In the genomic region with DNA sequence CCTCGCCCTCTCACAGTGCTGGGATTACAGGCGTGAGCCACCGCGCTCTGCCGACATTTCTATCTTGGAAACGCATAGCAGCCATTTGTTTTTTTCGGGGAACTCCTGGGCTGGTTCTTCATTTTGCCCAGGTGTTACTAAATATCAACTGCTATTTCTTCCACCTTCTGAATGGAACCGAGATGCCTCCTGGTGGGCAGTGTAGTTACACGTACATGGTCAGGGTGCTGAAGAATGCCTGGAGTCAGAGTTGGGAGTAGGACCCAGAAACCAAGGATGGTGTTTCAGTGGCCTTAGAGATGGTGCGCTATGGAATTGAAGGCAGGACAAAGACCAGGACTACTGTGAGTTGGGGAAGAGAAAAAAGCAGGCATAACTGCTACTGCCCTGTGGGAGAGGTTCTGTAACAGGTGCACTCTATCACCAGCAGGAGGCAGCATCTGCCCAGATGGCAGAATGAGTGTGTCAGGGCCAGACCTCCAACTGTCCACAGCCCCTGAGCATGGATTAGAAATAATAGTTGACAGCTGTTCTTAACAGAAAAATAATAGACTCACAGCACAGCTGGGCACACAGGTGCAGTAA, we compare ENCODE assay signal across 8 cellular contexts.
A peak's percentile ranks its signal among the peaks of the same experiment; 100 is the strongest.
DNase-seq lines count a peak whose midpoint lies in the region; ATAC-seq and TF ChIP-seq lines count a peak whose summit lies in the region.

No MANE protein-coding gene starts in this region.

- no peak overlapping the region for H3K9ac ChIP-seq in endodermal cell (ENCODE audit: extremely low read depth, low read length, poor library complexity, severe bottlenecking)

- TF ChIP-seq EP300 in sigmoid colon (IDR thresholded peaks at IDR 0.05): no peak

- peak; percentile 37 for TF ChIP-seq CTCF in left ventricle myocardium inferior (IDR thresholded peaks at IDR 0.05; ENCODE audit: borderline replicate concordance)
- peak; percentile 83 for TF ChIP-seq CTCF in endodermal cell (conservative IDR thresholded peaks at IDR 0.05)
- peak in 3 of 4 experiments; percentile 41 to 49 (median 44) for TF ChIP-seq CTCF in sigmoid colon (IDR thresholded peaks at IDR 0.05)

- intact Hi-C loops in left ventricle myocardium inferior (cut with micrococcal nuclease) (no loop called here), left cardiac atrium (cut with DNase I) (no loop called here), sigmoid colon (cut with DNase I) (loop anchor here (5.0 kb wide), 1 partner anchor 633 kb away; no protein-coding TSS in a partner anchor), Right ventricle myocardium inferior (cut with DNase I) (no loop called here)

- no peaks in the 10 kb centered on the region for H3K27me3 ChIP-seq in left ventricle myocardium inferior (ENCODE audit: low read depth)
- peaks cover 16% of the 10 kb centered on the region for H3K27me3 ChIP-seq in endodermal cell (ENCODE audit: control insufficient read depth, insufficient read depth, low read length, poor library complexity, severe bottlenecking)
- no peaks in the 10 kb centered on the region for H3K27me3 ChIP-seq in sigmoid colon

- H3K9me3 Mint-ChIP-seq in endodermal cell: peaks cover 60% of the 10 kb centered on the region

- H3K4me1 Mint-ChIP-seq in endodermal cell: peaks cover 1% of the 10 kb centered on the region

- H3K36me3 Mint-ChIP-seq in endodermal cell (ENCODE audit: low read depth): no peaks in the 10 kb centered on the region

- no peak overlapping the region for H3K4me3 Mint-ChIP-seq in endodermal cell

- H3K27ac Mint-ChIP-seq in endodermal cell: no peak overlapping the region

- H3K36me3 ChIP-seq in left ventricle myocardium inferior: no peaks in the 10 kb centered on the region
- H3K36me3 ChIP-seq in endodermal cell (ENCODE audit: control insufficient read depth, insufficient read depth, low read length): no peaks in the 10 kb centered on the region
- no peaks in the 10 kb centered on the region for H3K36me3 ChIP-seq in sigmoid colon

- H3K4me3 ChIP-seq in left ventricle myocardium inferior (no peak overlapping the region), endodermal cell (ENCODE audit: low read length) (no peak overlapping the region), sigmoid colon (no peak overlapping the region)

- no peak for DNase-seq in left ventricle myocardium inferior
- DNase-seq in left cardiac atrium: no peak
- peak; percentile 5 for DNase-seq in T-helper 9 cell
- DNase-seq in endodermal cell: peak; percentile 84
- no peak for DNase-seq in sigmoid colon
- DNase-seq in Right ventricle myocardium inferior (ENCODE audit: missing footprints): no peak

- H3K27ac ChIP-seq in left ventricle myocardium inferior (replicated peaks): no peak overlapping the region
- no peak overlapping the region for H3K27ac ChIP-seq in endodermal cell (ENCODE audit: low read depth, low read length)
- no peak overlapping the region for H3K27ac ChIP-seq in sigmoid colon

- 85 to 95% methylated on average over 4 to 10 of the region's 10 CpGs for WGBS in endodermal cell (ENCODE audit: insufficient coverage in 1 of 2, insufficient read length in 1 of 2), 2 experiments
- 65 to 71% methylated on average over 10 of the region's 10 CpGs for WGBS in sigmoid colon, 2 donors

- H3K4me1 ChIP-seq in left ventricle myocardium inferior (no peaks in the 10 kb centered on the region), endodermal cell (ENCODE audit: control insufficient read depth, insufficient read depth, low read length) (no peaks in the 10 kb centered on the region), sigmoid colon (no peaks in the 10 kb centered on the region)

- no peaks in the 10 kb centered on the region for H3K9me3 ChIP-seq in left ventricle myocardium inferior (replicated peaks)
- peaks cover 8% of the 10 kb centered on the region for H3K9me3 ChIP-seq in endodermal cell (ENCODE audit: control insufficient read depth, low read length)
- no peaks in the 10 kb centered on the region for H3K9me3 ChIP-seq in sigmoid colon

- peaks cover 13% of the 10 kb centered on the region for H3K27me3 Mint-ChIP-seq in endodermal cell (ENCODE audit: insufficient read depth)

- no peak for TF ChIP-seq POLR2A in sigmoid colon (IDR thresholded peaks at IDR 0.05)

- no peak for ATAC-seq in left cardiac atrium
- peak; percentile 75 for ATAC-seq in HG03342 (IDR thresholded peaks at IDR 0.05; ENCODE audit: unreplicated experiment)
- ATAC-seq in GM19455 (IDR thresholded peaks at IDR 0.05; ENCODE audit: unreplicated experiment): no peak
- ATAC-seq in Right ventricle myocardium inferior: no peak

Comparison
In these comparisons a context has a peak if more than half of its experiments do, and no peak if none do; other contexts are left out.
1. DNase-seq: peak in T-helper 9 cell (single experiment) and endodermal cell (single experiment); none in left ventricle myocardium inferior (single experiment), left cardiac atrium (single experiment), sigmoid colon (single experiment) and Right ventricle myocardium inferior (single experiment).
2. Peak in every context shown above with its lines, with median percentiles within 50 percentile points of each other: CTCF ChIP-seq.